In the genomic region with DNA sequence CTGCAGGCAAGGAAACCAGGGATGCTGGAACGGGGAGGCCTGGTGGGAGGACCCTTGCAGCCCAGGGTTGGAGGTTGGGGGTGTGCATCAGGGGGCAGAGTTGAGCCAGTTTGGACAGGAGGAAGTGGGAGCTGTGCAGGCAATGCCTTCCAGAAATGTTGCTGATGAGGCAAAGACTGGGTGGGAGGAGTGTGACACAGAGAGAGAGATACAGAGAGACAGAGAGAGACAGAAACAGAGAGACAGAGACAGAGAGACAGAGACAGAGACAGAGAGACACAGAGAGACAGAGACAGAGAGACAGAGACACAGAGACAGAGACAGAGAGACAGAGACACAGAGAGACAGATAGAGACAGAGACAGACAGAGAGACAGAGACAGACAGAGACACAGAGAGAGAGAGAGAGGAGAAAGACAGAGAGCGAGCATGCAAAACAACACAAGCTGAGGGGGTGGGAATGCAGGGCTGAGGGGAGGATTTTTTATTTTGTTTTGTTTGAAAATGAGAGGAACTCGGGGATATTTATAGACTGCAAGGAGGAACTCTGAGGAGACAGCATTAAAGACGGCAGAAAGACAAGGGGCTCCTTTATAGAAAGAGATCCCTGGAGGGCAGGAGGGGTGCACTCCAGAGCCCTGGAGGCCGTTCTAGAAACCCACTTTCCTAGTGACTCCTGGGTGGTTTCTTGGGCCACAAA, we compare ENCODE assay signal across 8 cellular contexts. TPM values are rescaled to one million over a fixed set of nuclear protein-coding genes. Genes with fewer than 3 reads are reported as not detected.
A peak's percentile ranks its signal among the peaks of the same experiment; 100 is the strongest.
DNase-seq lines count a peak whose midpoint lies in the region; ATAC-seq and TF ChIP-seq lines count a peak whose summit lies in the region.

No MANE protein-coding gene starts in this region.

- TF ChIP-seq EP300 in stomach (IDR thresholded peaks at IDR 0.05): no peak

- ATAC-seq in HG03280 (IDR thresholded peaks at IDR 0.05; ENCODE audit: unreplicated experiment): no peak

- peaks cover 9% of the 10 kb centered on the region for H3F3A ChIP-seq in DOHH2 (ENCODE audit: control insufficient read depth, insufficient read depth)

- H3K27me3 ChIP-seq in DOHH2 (ENCODE audit: control insufficient read depth, low read length): no peaks in the 10 kb centered on the region
- H3K27me3 ChIP-seq in right atrium auricular region: no peaks in the 10 kb centered on the region
- no peaks in the 10 kb centered on the region for H3K27me3 ChIP-seq in stomach

- H3K79me2 ChIP-seq in DOHH2 (ENCODE audit: control insufficient read depth, low read length): peaks cover 30% of the 10 kb centered on the region

- H3K9me2 ChIP-seq in DOHH2 (replicated peaks; ENCODE audit: control insufficient read depth, low read length): no peaks in the 10 kb centered on the region

- H3K4me3 Mint-ChIP-seq in activated T-helper 1 cell treated with anti-CD3 and anti-CD28 coated beads, Interleukin-12 subunit alpha, Interleukin-12 subunit beta, Interleukin-2, Interleukin-4 antibody, amounts not matched to agents 30 ng/mL and 10 ng/mL and 1 ng/mL, durations not matched to agents 14 hours and 24 hours and 36 hours: no peak overlapping the region

- WGBS in stomach, 5 donors: 33 to 54% (median 45%) methylated on average over 5 of the region's 5 CpGs

- no peak for TF ChIP-seq POLR2A in stomach (IDR thresholded peaks at IDR 0.05)

- peak overlapping the region; percentile 60 for H3K4me2 ChIP-seq in DOHH2 (ENCODE audit: low read length)

- H4K20me1 ChIP-seq in DOHH2 (ENCODE audit: control insufficient read depth, insufficient read depth, low read depth, low read length): peaks cover 22% of the 10 kb centered on the region

- H3K4me3 ChIP-seq in DOHH2 (ENCODE audit: low read length): peak overlapping the region; percentile 29
- no peak overlapping the region for H3K4me3 ChIP-seq in right atrium auricular region
- H3K4me3 ChIP-seq in stomach: no peak overlapping the region

- intact Hi-C loops in activated T-helper 1 cell treated with anti-CD3 and anti-CD28 coated beads, Interleukin-12 subunit alpha, Interleukin-12 subunit beta, Interleukin-2, Interleukin-4 antibody, amounts not matched to agents 30 ng/mL and 10 ng/mL and 1 ng/mL, durations not matched to agents 14 hours and 24 hours and 36 hours (cut with micrococcal nuclease): loop anchor here (2.0 to 10.0 kb wide), 4 partner anchors 373 to 1048 kb away; partner anchors contain the start of genes FAM53A, FGFR3, NSD2 and RGS12
- intact Hi-C loops in stomach (cut with DNase I; ENCODE audit: low total_unique reads): loop anchor here (10.0 kb wide), 1 partner anchor 171 kb away; the partner anchor contains the start of genes CFAP99 and ZFYVE28

- DNase-seq in Kasumi-1 (lab: John Stamatoyannopoulos, UW): peak; percentile 53 to 63
- no peak for DNase-seq in activated T-helper 1 cell treated with anti-CD3 and anti-CD28 coated beads, Interleukin-12 subunit alpha, Interleukin-12 subunit beta, Interleukin-2, Interleukin-4 antibody, amounts not matched to agents 30 ng/mL and 10 ng/mL and 1 ng/mL, durations not matched to agents 14 hours and 24 hours and 36 hours (ENCODE audit: low spot score)
- DNase-seq in right atrium auricular region (ENCODE audit: low spot score): peak; percentile 61
- DNase-seq in stomach: peak; percentile 31
- no peak for DNase-seq in NCI-H2171 treated with DMSO at 0.1 percent for 48 hours (lab: John Stamatoyannopoulos, UW)
- DNase-seq in DMS79 treated with DMSO at 0.1 percent for 48 hours (lab: John Stamatoyannopoulos, UW): no peak

- H3K27me3 Mint-ChIP-seq in activated T-helper 1 cell treated with anti-CD3 and anti-CD28 coated beads, Interleukin-12 subunit alpha, Interleukin-12 subunit beta, Interleukin-2, Interleukin-4 antibody, amounts not matched to agents 30 ng/mL and 10 ng/mL and 1 ng/mL, durations not matched to agents 14 hours and 24 hours and 36 hours (ENCODE audit: insufficient read depth): peaks cover 2% of the 10 kb centered on the region

- H3K9me3 ChIP-seq in DOHH2 (ENCODE audit: control insufficient read depth, insufficient read depth, low read length) (no peaks in the 10 kb centered on the region), right atrium auricular region (no peaks in the 10 kb centered on the region), stomach (no peaks in the 10 kb centered on the region)

- H3K27ac ChIP-seq in DOHH2 (ENCODE audit: low read depth, low read length): no peak overlapping the region
- peak overlapping the region in 1 of 2 donors; percentile 41 for H3K27ac ChIP-seq in right atrium auricular region
- H3K27ac ChIP-seq in stomach: peak overlapping the region in 3 of 5 donors; percentile 54 to 88 (median 86)

- H3K4me1 Mint-ChIP-seq in activated T-helper 1 cell treated with anti-CD3 and anti-CD28 coated beads, Interleukin-12 subunit alpha, Interleukin-12 subunit beta, Interleukin-2, Interleukin-4 antibody, amounts not matched to agents 30 ng/mL and 10 ng/mL and 1 ng/mL, durations not matched to agents 14 hours and 24 hours and 36 hours (ENCODE audit: low read depth): peaks cover 35% of the 10 kb centered on the region

- TF ChIP-seq CTCF in DOHH2 (IDR thresholded peaks at IDR 0.05; ENCODE audit: low read depth, low read length, poor library complexity, severe bottlenecking) (peak; percentile 27), right atrium auricular region (IDR thresholded peaks at IDR 0.05) (peak in 1 of 2 donors; percentile 53), stomach (IDR thresholded peaks at IDR 0.05) (peak in 1 of 7 experiments; percentile 8)

- no peaks in the 10 kb centered on the region for H3K9me3 Mint-ChIP-seq in activated T-helper 1 cell treated with anti-CD3 and anti-CD28 coated beads, Interleukin-12 subunit alpha, Interleukin-12 subunit beta, Interleukin-2, Interleukin-4 antibody, amounts not matched to agents 30 ng/mL and 10 ng/mL and 1 ng/mL, durations not matched to agents 14 hours and 24 hours and 36 hours

- peaks cover 11% of the 10 kb centered on the region for H3K36me3 Mint-ChIP-seq in activated T-helper 1 cell treated with anti-CD3 and anti-CD28 coated beads, Interleukin-12 subunit alpha, Interleukin-12 subunit beta, Interleukin-2, Interleukin-4 antibody, amounts not matched to agents 30 ng/mL and 10 ng/mL and 1 ng/mL, durations not matched to agents 14 hours and 24 hours and 36 hours (ENCODE audit: low read depth)

- H3K4me1 ChIP-seq in DOHH2 (ENCODE audit: control insufficient read depth, low read length) (peaks cover 39% of the 10 kb centered on the region), right atrium auricular region (peaks cover 0 to 56% of the 10 kb centered on the region in 2 donors), stomach (peaks cover 14 to 70% (median 41%) of the 10 kb centered on the region in 4 donors)

- H3K36me3 ChIP-seq in DOHH2 (ENCODE audit: control insufficient read depth, low read length) (peaks cover 16% of the 10 kb centered on the region), right atrium auricular region (no peaks in the 10 kb centered on the region), stomach (peaks cover 8 to 23% (median 20%) of the 10 kb centered on the region in 4 donors)

- H3K27ac Mint-ChIP-seq in activated T-helper 1 cell treated with anti-CD3 and anti-CD28 coated beads, Interleukin-12 subunit alpha, Interleukin-12 subunit beta, Interleukin-2, Interleukin-4 antibody, amounts not matched to agents 30 ng/mL and 10 ng/mL and 1 ng/mL, durations not matched to agents 14 hours and 24 hours and 36 hours: peak overlapping the region; percentile 1

RNA-seq across cellular contexts. Expression of gene HAUS3, which starts 1.9 kb away (rescaled TPM):
- 19.2 and 19.9 TPM in 2 replicates for total RNA-seq in activated T-helper 1 cell treated with anti-CD3 and anti-CD28 coated beads, Interleukin-12 subunit alpha, Interleukin-12 subunit beta, Interleukin-2, Interleukin-4 antibody, amounts not matched to agents 30 ng/mL and 10 ng/mL and 1 ng/mL, durations not matched to agents 14 hours and 24 hours and 36 hours
- total RNA-seq in right atrium auricular region (1 to 10 TPM; 3.7 to 4.1 TPM), stomach (10 to 100 TPM in 4 of 5 donors, 1 to 10 TPM in 1; 7.6 to 37.4 (median 17.5) TPM)
- polyA plus RNA-seq in stomach: 1 to 10 TPM; 5.5 to 7.4 (median 6.8) TPM

RNA-seq across cellular contexts. Expression of gene POLN, which starts 1.9 kb away (rescaled TPM):
- 2.1 and 3.5 TPM in 2 replicates for total RNA-seq in activated T-helper 1 cell treated with anti-CD3 and anti-CD28 coated beads, Interleukin-12 subunit alpha, Interleukin-12 subunit beta, Interleukin-2, Interleukin-4 antibody, amounts not matched to agents 30 ng/mL and 10 ng/mL and 1 ng/mL, durations not matched to agents 14 hours and 24 hours and 36 hours
- total RNA-seq in right atrium auricular region: 1 to 10 TPM; 1.3 to 2.8 TPM
- 1 to 10 TPM in 2 of 5 donors, under 1 TPM in 1, not detected in 2; 0.29 to 5.1 (median 1.4) TPM for total RNA-seq in stomach
- polyA plus RNA-seq in stomach: 1 to 10 TPM in 2 of 3 donors, under 1 TPM in 1; 0.90 to 1.7 (median 1.3) TPM

RNA-seq across cellular contexts. Expression of gene MXD4, which starts 18.1 kb away (rescaled TPM):
- total RNA-seq in activated T-helper 1 cell treated with anti-CD3 and anti-CD28 coated beads, Interleukin-12 subunit alpha, Interleukin-12 subunit beta, Interleukin-2, Interleukin-4 antibody, amounts not matched to agents 30 ng/mL and 10 ng/mL and 1 ng/mL, durations not matched to agents 14 hours and 24 hours and 36 hours: 7.9 and 10.1 TPM in 2 replicates
- total RNA-seq in right atrium auricular region: 10 to 100 TPM; 33.4 to 34.9 TPM
- total RNA-seq in stomach: 100 to 1,000 TPM in 1 of 5 donors, 10 to 100 TPM in 4; 22.8 to 114 (median 48.7) TPM
- polyA plus RNA-seq in stomach: 10 to 100 TPM; 19.1 to 49.4 (median 30.1) TPM

Comparison
In these comparisons a context has a peak if more than half of its experiments do, and no peak if none do; other contexts are left out.
1. DNase-seq: peak in Kasumi-1 (2 of 2), right atrium auricular region (single experiment) and stomach (single experiment); none in activated T-helper 1 cell treated with anti-CD3 and anti-CD28 coated beads, Interleukin-12 subunit alpha, Interleukin-12 subunit beta, Interleukin-2, Interleukin-4 antibody, amounts not matched to agents 30 ng/mL and 10 ng/mL and 1 ng/mL, durations not matched to agents 14 hours and 24 hours and 36 hours (single experiment), NCI-H2171 treated with DMSO at 0.1 percent for 48 hours (single experiment) and DMS79 treated with DMSO at 0.1 percent for 48 hours (single experiment).